ENCODE assay signal across 9 cellular contexts in the genomic region with DNA sequence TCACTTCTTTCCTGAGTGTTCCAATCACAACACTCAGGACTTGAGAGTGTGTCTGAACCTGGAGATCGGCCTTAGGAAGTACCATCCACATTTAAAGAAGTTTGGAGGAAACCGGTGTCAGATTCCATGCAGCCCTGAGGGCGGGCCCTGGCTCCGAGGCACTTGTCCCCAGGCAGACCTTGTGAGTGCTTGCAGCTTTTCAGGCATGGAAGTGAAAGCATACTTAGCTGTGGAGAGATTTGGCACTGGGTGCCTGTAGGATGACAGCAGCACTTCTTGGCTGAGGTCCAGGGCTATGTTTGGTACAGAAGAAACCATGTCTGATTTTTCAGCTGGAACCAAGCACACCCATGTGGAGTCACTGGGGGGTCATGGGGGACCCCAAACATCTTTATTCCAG.
DNase-seq lines count a peak whose midpoint lies in the region; ATAC-seq, FAIRE-seq and TF ChIP-seq lines count a peak whose summit lies in the region.
"Had no signal": no experiment of that assay in that cellular context is flagged by ENCODE, and none has a peak within 500 bp of the region (broad histone marks: within the 10 kb centered on the region; RNA-seq: fewer than 3 reads in every experiment).

No MANE protein-coding gene starts in this region.

- POLR2A ChIA-PET in HepG2 (lab: Yijun Ruan, JAX): no interaction called here

- no peaks in the 10 kb centered on the region for H3K36me3 ChIP-seq in liver (ENCODE audit: control insufficient read depth in 4 of 4, insufficient read depth in 3 of 4, low read depth in 1 of 4, low read length in 3 of 4)
- H3K36me3 ChIP-seq in HepG2 (replicated peaks in 1 of 2; ENCODE audit: control insufficient read depth in 1 of 2, insufficient read depth in 2 of 2, low read length in 2 of 2): no peaks in the 10 kb centered on the region
- no peaks in the 10 kb centered on the region for H3K36me3 ChIP-seq in body of pancreas (replicated peaks in 1 of 2; ENCODE audit: insufficient read depth in 1 of 2, low read depth in 2 of 2)
- H3K36me3 ChIP-seq in BE2C: no peaks in the 10 kb centered on the region

- H4K20me1 ChIP-seq in HepG2 (ENCODE audit: insufficient read depth, low read length): no peaks in the 10 kb centered on the region

- TF ChIP-seq POLR2A in HepG2 (IDR thresholded peaks at IDR 0.05; ENCODE audit: insufficient read depth in 1 of 2, low read depth in 2 of 2, low read length in 2 of 2) (no peak), body of pancreas (IDR thresholded peaks at IDR 0.05) (no peak)

- TF ChIP-seq RAD21 in liver (IDR thresholded peaks at IDR 0.05) (peak in 1 of 2 donors; percentile 48), HepG2 (CRISPR knock-in tag; IDR thresholded peaks at IDR 0.05) (no peak)

- H3K4me2 ChIP-seq in HepG2 (ENCODE audit: low read depth, low read length): no peak overlapping the region

- H3K79me2 ChIP-seq in HepG2 (ENCODE audit: insufficient read depth, low read length): no peaks in the 10 kb centered on the region

- TF ChIP-seq CTCF in liver (IDR thresholded peaks at IDR 0.05; ENCODE audit: low read depth, low read length, missing input control) (no peak), HepG2 (CRISPR knock-in tag; IDR thresholded peaks at IDR 0.05) (no peak), body of pancreas (IDR thresholded peaks at IDR 0.05) (no peak), BE2C (IDR thresholded peaks at IDR 0.05; ENCODE audit: low read depth, low read length) (no peak)

- no peak for DNase-seq in HepG2 (ENCODE audit: low spot score)
- DNase-seq in body of pancreas: peak; percentile 28 to 59 (median 58)
- DNase-seq in left colon: peak; percentile 29 to 30
- DNase-seq in activated gamma-delta T cell (lab: John Stamatoyannopoulos, UW): no peak
- no peak for DNase-seq in BE2C
- DNase-seq in stimulated activated CD4-positive, alpha-beta T cell treated with anti-CD3 and anti-CD28 coated beads, Interleukin-4, amount 100 ng/mL, for 4 hours: no peak

- in situ Hi-C loops in HepG2 (cut with HindIII; ENCODE audit: extremely low pct_ligation_motif_present, low pct_unique_long_range_greater_than_20kb): no loop called here

- TF ChIP-seq EP300 in HepG2 (IDR thresholded peaks at IDR 0.05; ENCODE audit: low read depth in 2 of 2, low read length in 2 of 2) (no peak), HepG2 (CRISPR knock-in tag; IDR thresholded peaks at IDR 0.05; ENCODE audit: borderline replicate concordance) (no peak)

- H3K27ac ChIP-seq in liver (ENCODE audit: low read depth in 1 of 2, low read length in 2 of 2): no peak overlapping the region
- no peak overlapping the region for H3K27ac ChIP-seq in HepG2 (ENCODE audit: extremely low read length, insufficient read depth, low read length)
- no peak overlapping the region for H3K27ac ChIP-seq in body of pancreas

- intact Hi-C loops in HepG2 (cut with micrococcal nuclease; ENCODE audit: unreplicated experiment) (no loop called here), body of pancreas (cut with DNase I) (no loop called here), left colon (cut with DNase I, micrococcal nuclease) (no loop called here)

- H3K9ac ChIP-seq in liver (ENCODE audit: low read depth in 1 of 2, low read length in 2 of 2): no peak overlapping the region
- H3K9ac ChIP-seq in HepG2 (ENCODE audit: insufficient read depth, low read depth, low read length): no peak overlapping the region

- H3K4me1 ChIP-seq in liver (ENCODE audit: control insufficient read depth in 4 of 4, insufficient read depth in 4 of 4, low read length in 3 of 4): no peaks in the 10 kb centered on the region
- H3K4me1 ChIP-seq in HepG2 (ENCODE audit: insufficient read depth, low read length): no peaks in the 10 kb centered on the region
- H3K4me1 ChIP-seq in body of pancreas: peaks cover 4% of the 10 kb centered on the region
- H3K4me1 ChIP-seq in BE2C: no peaks in the 10 kb centered on the region

- ATAC-seq in HepG2: no peak
- ATAC-seq in body of pancreas: peak; percentile 48
- no peak for ATAC-seq in left colon
- ATAC-seq in HG03439 (IDR thresholded peaks at IDR 0.05; ENCODE audit: unreplicated experiment): no peak

- CTCF ChIA-PET in HepG2 (lab: Yijun Ruan, JAX; ENCODE audit: low intra/inter-chr PET ratio, low total read pairs): no interaction called here

- H3K4me3 ChIP-seq in liver (ENCODE audit: low read depth in 1 of 3, low read length in 3 of 3) (no peak overlapping the region), HepG2 (replicated peaks in 1 of 3; ENCODE audit: insufficient read depth in 1 of 3, low read depth in 2 of 3, low read length in 3 of 3) (no peak overlapping the region), body of pancreas (no peak overlapping the region), BE2C (ENCODE audit: low read depth, low read length) (no peak overlapping the region)

- H3K9me3 ChIP-seq in liver (ENCODE audit: control insufficient read depth in 4 of 4, low read length in 3 of 4) (no peaks in the 10 kb centered on the region), HepG2 (ENCODE audit: low read length) (no peaks in the 10 kb centered on the region), body of pancreas (no peaks in the 10 kb centered on the region), BE2C (no peaks in the 10 kb centered on the region)

- H2AFZ ChIP-seq in HepG2 (ENCODE audit: low read length): no peak overlapping the region

- 67% methylated on average over 4 of the region's 4 CpGs for WGBS in liver
- WGBS in HepG2 (ENCODE audit: low lambda C conversion rate): 39% methylated on average over 4 of the region's 4 CpGs
- WGBS in body of pancreas, 2 donors: 36 to 43% methylated on average over 4 of the region's 4 CpGs

- no peak for FAIRE-seq in HepG2 (lab: Jason Lieb, UNC)
- FAIRE-seq: G401.6 had no signal

- no TSS peak for BruUV-seq in HepG2 (replicated peaks; lab: Mats Ljungman, UMichigan)

- H3K27me3 ChIP-seq in liver (ENCODE audit: control insufficient read depth in 4 of 4, insufficient read depth in 4 of 4, low read length in 3 of 4): no peaks in the 10 kb centered on the region
- no peaks in the 10 kb centered on the region for H3K27me3 ChIP-seq in HepG2 (ENCODE audit: control insufficient read depth in 1 of 2, insufficient read depth in 2 of 2, low read length in 2 of 2)
- no peaks in the 10 kb centered on the region for H3K27me3 ChIP-seq in body of pancreas
- H3K27me3 ChIP-seq in BE2C: no peaks in the 10 kb centered on the region

TF ChIP-seq in liver, 16 proteins besides CTCF, POLR2A, EP300 and RAD21:
- peak; percentile 46 for TF ChIP-seq NR2F2 (IDR thresholded peaks at IDR 0.05)
- TF ChIP-seq, protein P1, sequence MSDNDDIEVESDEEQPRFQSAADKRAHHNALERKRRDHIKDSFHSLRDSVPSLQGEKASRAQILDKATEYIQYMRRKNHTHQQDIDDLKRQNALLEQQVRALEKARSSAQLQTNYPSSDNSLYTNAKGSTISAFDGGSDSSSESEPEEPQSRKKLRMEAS (IDR thresholded peaks at IDR 0.05): no peak

TF ChIP-seq in HepG2, 621 proteins besides CTCF, POLR2A, EP300 and RAD21 (continues in another document):
- TF ChIP-seq THAP11 (CRISPR knock-in tag; IDR thresholded peaks at IDR 0.05) (no peak), IKZF4 (CRISPR knock-in tag; IDR thresholded peaks at IDR 0.05; ENCODE audit: borderline replicate concordance, low read depth, not compliant biosample characterization) (no peak), SIN3B (IDR thresholded peaks at IDR 0.05; ENCODE audit: low read length) (no peak)
- TF ChIP-seq, protein P2, sequence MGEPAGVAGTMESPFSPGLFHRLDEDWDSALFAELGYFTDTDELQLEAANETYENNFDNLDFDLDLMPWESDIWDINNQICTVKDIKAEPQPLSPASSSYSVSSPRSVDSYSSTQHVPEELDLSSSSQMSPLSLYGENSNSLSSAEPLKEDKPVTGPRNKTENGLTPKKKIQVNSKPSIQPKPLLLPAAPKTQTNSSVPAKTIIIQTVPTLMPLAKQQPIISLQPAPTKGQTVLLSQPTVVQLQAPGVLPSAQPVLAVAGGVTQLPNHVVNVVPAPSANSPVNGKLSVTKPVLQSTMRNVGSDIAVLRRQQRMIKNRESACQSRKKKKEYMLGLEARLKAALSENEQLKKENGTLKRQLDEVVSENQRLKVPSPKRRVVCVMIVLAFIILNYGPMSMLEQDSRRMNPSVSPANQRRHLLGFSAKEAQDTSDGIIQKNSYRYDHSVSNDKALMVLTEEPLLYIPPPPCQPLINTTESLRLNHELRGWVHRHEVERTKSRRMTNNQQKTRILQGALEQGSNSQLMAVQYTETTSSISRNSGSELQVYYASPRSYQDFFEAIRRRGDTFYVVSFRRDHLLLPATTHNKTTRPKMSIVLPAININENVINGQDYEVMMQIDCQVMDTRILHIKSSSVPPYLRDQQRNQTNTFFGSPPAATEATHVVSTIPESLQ (CRISPR knock-in tag; conservative IDR thresholded peaks at IDR 0.05): no peak
- TF ChIP-seq, protein P3, sequence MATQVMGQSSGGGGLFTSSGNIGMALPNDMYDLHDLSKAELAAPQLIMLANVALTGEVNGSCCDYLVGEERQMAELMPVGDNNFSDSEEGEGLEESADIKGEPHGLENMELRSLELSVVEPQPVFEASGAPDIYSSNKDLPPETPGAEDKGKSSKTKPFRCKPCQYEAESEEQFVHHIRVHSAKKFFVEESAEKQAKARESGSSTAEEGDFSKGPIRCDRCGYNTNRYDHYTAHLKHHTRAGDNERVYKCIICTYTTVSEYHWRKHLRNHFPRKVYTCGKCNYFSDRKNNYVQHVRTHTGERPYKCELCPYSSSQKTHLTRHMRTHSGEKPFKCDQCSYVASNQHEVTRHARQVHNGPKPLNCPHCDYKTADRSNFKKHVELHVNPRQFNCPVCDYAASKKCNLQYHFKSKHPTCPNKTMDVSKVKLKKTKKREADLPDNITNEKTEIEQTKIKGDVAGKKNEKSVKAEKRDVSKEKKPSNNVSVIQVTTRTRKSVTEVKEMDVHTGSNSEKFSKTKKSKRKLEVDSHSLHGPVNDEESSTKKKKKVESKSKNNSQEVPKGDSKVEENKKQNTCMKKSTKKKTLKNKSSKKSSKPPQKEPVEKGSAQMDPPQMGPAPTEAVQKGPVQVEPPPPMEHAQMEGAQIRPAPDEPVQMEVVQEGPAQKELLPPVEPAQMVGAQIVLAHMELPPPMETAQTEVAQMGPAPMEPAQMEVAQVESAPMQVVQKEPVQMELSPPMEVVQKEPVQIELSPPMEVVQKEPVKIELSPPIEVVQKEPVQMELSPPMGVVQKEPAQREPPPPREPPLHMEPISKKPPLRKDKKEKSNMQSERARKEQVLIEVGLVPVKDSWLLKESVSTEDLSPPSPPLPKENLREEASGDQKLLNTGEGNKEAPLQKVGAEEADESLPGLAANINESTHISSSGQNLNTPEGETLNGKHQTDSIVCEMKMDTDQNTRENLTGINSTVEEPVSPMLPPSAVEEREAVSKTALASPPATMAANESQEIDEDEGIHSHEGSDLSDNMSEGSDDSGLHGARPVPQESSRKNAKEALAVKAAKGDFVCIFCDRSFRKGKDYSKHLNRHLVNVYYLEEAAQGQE (IDR thresholded peaks at IDR 0.05; ENCODE audit: borderline replicate concordance in 1 of 2, low read depth in 1 of 2, low read length in 2 of 2): no peak

Comparison
In these comparisons a context has a peak if more than half of its experiments do, and no peak if none do; other contexts are left out.
1. DNase-seq: peak in body of pancreas (4 of 4) and left colon (2 of 2); none in HepG2 (single experiment), activated gamma-delta T cell (single experiment), BE2C (single experiment) and stimulated activated CD4-positive, alpha-beta T cell treated with anti-CD3 and anti-CD28 coated beads, Interleukin-4, amount 100 ng/mL, for 4 hours (0 of 2).